Comparison of ENCODE assay signal across 2 cellular contexts in genomic region chr2:85540131-85540587, GRCh38.
TF ChIP-seq lines count a peak whose summit lies in the region.

No MANE protein-coding gene starts in this region.

TF ChIP-seq in Ishikawa, 13 proteins besides CTCF, POLR2A, EP300 and RAD21:
- peak; percentile 4; the same call in 1 of the 2 replicates for TF ChIP-seq TAF1 (IDR thresholded peaks at IDR 0.05; ENCODE audit: low read depth)
- TF ChIP-seq TCF12 (IDR thresholded peaks at IDR 0.05; ENCODE audit: low read depth): no peak
- no peak for TF ChIP-seq CEBPB (IDR thresholded peaks at IDR 0.05)
- peak; percentile 62 for TF ChIP-seq YY1 (IDR thresholded peaks at IDR 0.05; ENCODE audit: low read depth)
- TF ChIP-seq ZBTB7A (IDR thresholded peaks at IDR 0.05; ENCODE audit: low read depth): no peak
- no peak for TF ChIP-seq USF1 (IDR thresholded peaks at IDR 0.05)
- TF ChIP-seq MAX (IDR thresholded peaks at IDR 0.05): no peak

TF ChIP-seq in K562, 482 proteins besides CTCF, POLR2A, EP300 and RAD21 (continues in another document):
- TF ChIP-seq NRF1 (conservative IDR thresholded peaks at IDR 0.05 in 1 of 2, IDR thresholded peaks at IDR 0.05 in 1 of 2) (no peak), PTTG1 (tag; IDR thresholded peaks at IDR 0.05; ENCODE audit: low read depth) (no peak), ZNF324 (CRISPR knock-in tag; IDR thresholded peaks at IDR 0.05) (no peak), SFPQ (IDR thresholded peaks at IDR 0.05; ENCODE audit: low read depth, low read length) (peak; percentile 72; the same call in 1 of the 2 replicates), RBM39 (optimal IDR thresholded peaks at IDR 0.05; ENCODE audit: low read depth, low read length) (peak; percentile 38), U2AF2 (optimal IDR thresholded peaks at IDR 0.05; ENCODE audit: low read depth, low read length) (no peak), ATF7 (IDR thresholded peaks at IDR 0.05) (no peak), DEAF1 (CRISPR knock-in tag; IDR thresholded peaks at IDR 0.05) (no peak), HES1 (IDR thresholded peaks at IDR 0.05; ENCODE audit: low read depth) (no peak), POLR2G (IDR thresholded peaks at IDR 0.05; ENCODE audit: low read depth, low read length) (no peak), JUNB (CRISPR knock-in tag; conservative IDR thresholded peaks at IDR 0.05) (no peak), ARID3B (CRISPR knock-in tag; IDR thresholded peaks at IDR 0.05; ENCODE audit: borderline replicate concordance) (no peak), BRF2 (IDR thresholded peaks at IDR 0.05; ENCODE audit: borderline replicate concordance, insufficient read depth, insufficient read length) (no peak), MCM7 (IDR thresholded peaks at IDR 0.05) (no peak), SP2 (IDR thresholded peaks at IDR 0.05; ENCODE audit: extremely low read depth, low read depth, low read length, poor library complexity, severe bottlenecking) (no peak), TCF15 (CRISPR knock-in tag; IDR thresholded peaks at IDR 0.05) (no peak), NFRKB (IDR thresholded peaks at IDR 0.05; ENCODE audit: low read depth) (peak; percentile 54; the same call in 1 of the 2 replicates), CBFA2T3 (IDR thresholded peaks at IDR 0.05) (no peak), SIRT6 (IDR thresholded peaks at IDR 0.05; ENCODE audit: low read depth, low read length) (peak; percentile 11), DPF2 (IDR thresholded peaks at IDR 0.05) (no peak), ATF3 (IDR thresholded peaks at IDR 0.05) (peak; percentile 48; the same call in 1 of the 2 replicates), ATF3 (CRISPR knock-in tag; conservative IDR thresholded peaks at IDR 0.05) (no peak), CXXC5 (CRISPR knock-in tag; IDR thresholded peaks at IDR 0.05) (no peak), TCF3 (CRISPR knock-in tag; IDR thresholded peaks at IDR 0.05) (no peak), ZNF280B (CRISPR knock-in tag; IDR thresholded peaks at IDR 0.05) (no peak), ZNF644 (tag; IDR thresholded peaks at IDR 0.05; ENCODE audit: low read depth) (no peak), TSC22D4 (tag; IDR thresholded peaks at IDR 0.05) (no peak), ZNF24 (IDR thresholded peaks at IDR 0.05) (no peak), ZNF449 (CRISPR knock-in tag; IDR thresholded peaks at IDR 0.05) (no peak), NFATC3 (IDR thresholded peaks at IDR 0.05) (0 out of 2 replicates have a peak, but pooled peaks have one; percentile 9), ZNF785 (CRISPR knock-in tag; IDR thresholded peaks at IDR 0.05) (no peak), RCOR1 (IDR thresholded peaks at IDR 0.05; ENCODE audit: borderline replicate concordance in 1 of 2, low read depth in 2 of 2, low read length in 2 of 2) (peak in 1 of 2 experiments; percentile 63; a peak in 1 of 4 replicates), CEBPG (CRISPR knock-in tag; IDR thresholded peaks at IDR 0.05) (no peak), CEBPG (tag; conservative IDR thresholded peaks at IDR 0.05 in 1 of 2, IDR thresholded peaks at IDR 0.05 in 1 of 2) (peak in 1 of 2 experiments; percentile 24; a peak in 1 of 4 replicates), DDX20 (tag; IDR thresholded peaks at IDR 0.05; ENCODE audit: low read depth) (no peak), ASH1L (IDR thresholded peaks at IDR 0.05; ENCODE audit: borderline replicate concordance, low read depth, partially characterized antibody) (no peak), HMBOX1 (IDR thresholded peaks at IDR 0.05) (peak; percentile 78)
